ENCODE assay signal across 8 cellular contexts in genomic region chr20:36064661-36065426, GRCh38.
DNase-seq lines count a peak whose midpoint lies in the region; ATAC-seq and TF ChIP-seq lines count a peak whose summit lies in the region.

No MANE protein-coding gene starts in this region.

- no peak for TF ChIP-seq CTCF in activated B cell treated with CpG ODN at 0.5 μM for 24 hours (IDR thresholded peaks at IDR 0.05)

- intact Hi-C loops in activated B cell treated with CpG ODN at 0.5 μM for 24 hours (cut with micrococcal nuclease) = loop anchor here (1.0 to 10.0 kb wide), 3 partner anchors 14 to 400 kb away; no protein-coding TSS in a partner anchor

- peaks cover 5% of the 10 kb centered on the region for H3K4me1 Mint-ChIP-seq in activated B cell treated with CpG ODN at 0.5 μM for 24 hours

- H3K27me3 Mint-ChIP-seq in activated B cell treated with CpG ODN at 0.5 μM for 24 hours = peaks cover 3% of the 10 kb centered on the region

- H3K27ac ChIP-seq in caudate nucleus (ENCODE audit: low read depth, low read length) = peak overlapping the region; percentile 91

- DNase-seq in A172 (ENCODE audit: low spot score) = peak; percentile 82
- DNase-seq in NCI-H2171 treated with DMSO at 0.1 percent for 48 hours (lab: John Stamatoyannopoulos, UW) = peak; percentile 92
- DNase-seq in activated B cell treated with CpG ODN at 0.5 μM for 24 hours = peak; percentile 99
- DNase-seq in caudate nucleus (lab: John Stamatoyannopoulos, UW) = peak; percentile 8 to 98 (median 90)
- peak; percentile 98 for DNase-seq in islet precursor cell
- peak; percentile 87 to 94 for DNase-seq in stimulated activated CD4-positive, alpha-beta T cell treated with anti-CD3 and anti-CD28 coated beads, Interleukin-12 subunit alpha, Interleukin-12 subunit beta, amount 100 ng/mL, for 24 hours (ENCODE audit: low read depth in 2 of 2)

- no peaks in the 10 kb centered on the region for H3K36me3 Mint-ChIP-seq in activated B cell treated with CpG ODN at 0.5 μM for 24 hours (ENCODE audit: low read depth)

- peak overlapping the region; percentile 78 for H3K27ac Mint-ChIP-seq in activated B cell treated with CpG ODN at 0.5 μM for 24 hours

- ATAC-seq in GM18861 (IDR thresholded peaks at IDR 0.05; ENCODE audit: unreplicated experiment) (peak; percentile 73), HG03095 (IDR thresholded peaks at IDR 0.05; ENCODE audit: unreplicated experiment) (peak; percentile 94), activated B cell treated with CpG ODN at 0.5 μM for 24 hours (ENCODE audit: low read depth) (peak; percentile 96)

- H3K4me3 Mint-ChIP-seq in activated B cell treated with CpG ODN at 0.5 μM for 24 hours = peak overlapping the region; percentile 90

- CTCF ChIA-PET in activated B cell treated with CpG ODN at 0.5 μM for 24 hours (lab: Charles Lee) = interaction anchor here (1.4 to 1.6 kb wide), 2 partner anchors 72 to 73 kb away, joined by 7 to 8 read pairs; no protein-coding TSS in a partner anchor

- POLR2A ChIA-PET in activated B cell treated with CpG ODN at 0.5 μM for 24 hours (lab: Charles Lee) = interaction anchor here (0.6 to 2.0 kb wide), 11 partner anchors 13 to 1114 kb away, joined by 3 to 11 read pairs (median 5); partner anchors contain the start of genes MROH8, RBM39, RPN2 and SCAND1

- H3K9me3 Mint-ChIP-seq in activated B cell treated with CpG ODN at 0.5 μM for 24 hours = peaks cover 4% of the 10 kb centered on the region

Comparison
In these comparisons a context has a peak if more than half of its experiments do, and no peak if none do; other contexts are left out.
1. Peak in every context shown above with its lines: DNase-seq, ATAC-seq and H3K27ac ChIP-seq.